Comparison of ENCODE assay signal across 8 cellular contexts in the genomic region with DNA sequence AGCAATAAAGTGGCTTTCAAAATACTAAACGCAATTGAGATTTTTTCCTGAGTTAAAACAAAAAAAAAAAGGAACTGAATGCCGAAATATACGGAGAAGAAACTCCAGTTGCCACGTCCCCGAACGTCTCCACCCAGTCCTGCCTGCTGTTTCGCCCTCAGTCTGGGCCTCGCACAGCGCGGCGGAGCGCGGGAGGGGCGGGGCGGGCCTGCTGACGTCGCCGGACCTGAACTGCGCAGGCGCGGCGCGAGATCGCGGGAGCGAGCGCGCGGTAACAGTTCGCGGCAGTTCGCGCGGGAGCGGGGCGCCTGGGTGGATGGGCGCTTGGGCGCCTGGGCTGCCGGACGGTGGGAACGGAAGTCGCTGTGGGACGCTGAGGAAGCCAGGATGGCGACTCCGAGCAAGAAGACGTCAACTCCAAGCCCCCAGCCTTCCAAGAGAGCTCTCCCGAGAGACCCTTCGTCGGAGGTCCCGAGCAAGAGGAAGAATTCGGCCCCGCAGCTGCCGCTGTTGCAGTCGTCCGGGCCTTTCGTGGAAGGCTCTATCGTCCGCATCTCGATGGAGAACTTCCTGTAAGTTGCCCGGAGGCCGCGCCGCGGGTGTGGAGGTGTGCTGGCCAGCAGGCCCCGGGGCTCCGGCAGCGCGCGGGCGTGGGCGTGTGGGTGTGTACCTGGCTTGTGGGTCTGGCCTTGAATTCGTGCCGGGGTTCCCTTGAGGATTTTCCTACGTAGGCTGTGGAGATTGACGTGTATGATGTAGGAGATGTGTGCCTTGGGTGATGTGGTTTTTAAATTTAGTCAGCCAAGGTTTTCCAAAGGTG. TPM values are rescaled to one million over a fixed set of nuclear protein-coding genes. Genes with fewer than 3 reads are reported as not detected.
A peak's percentile ranks its signal among the peaks of the same experiment; 100 is the strongest.
DNase-seq lines count a peak whose midpoint lies in the region; ATAC-seq and TF ChIP-seq lines count a peak whose summit lies in the region.

A gene (plus strand): TSS at position 287 of the 820 bp plus-strand sequence. CDS start 101 bp downstream, at position 388.

- peak within 1 kb of the TSS; percentile 85 for H3K4me3 Mint-ChIP-seq in dendritic cell treated with granulocyte-macrophage colony-stimulating factor and Interleukin-4, amounts not matched to agents 40 ng/mL and 50 ng/mL, for 4 days

- peaks cover 51% of the 10 kb centered on the region for H3K4me1 Mint-ChIP-seq in dendritic cell treated with granulocyte-macrophage colony-stimulating factor and Interleukin-4, amounts not matched to agents 40 ng/mL and 50 ng/mL, for 4 days (ENCODE audit: low read depth)

- peak within 1 kb of the TSS; percentile 66 to 67 for H3K4me3 ChIP-seq in left lung

- TF ChIP-seq CTCF in left lung (IDR thresholded peaks at IDR 0.05): no peak

- H3K36me3 ChIP-seq in left lung: peaks cover 0 to 10% of the 10 kb centered on the region in 2 donors

- H3K36me3 Mint-ChIP-seq in dendritic cell treated with granulocyte-macrophage colony-stimulating factor and Interleukin-4, amounts not matched to agents 40 ng/mL and 50 ng/mL, for 4 days (ENCODE audit: low read depth): peaks cover 33% of the 10 kb centered on the region

- H3K27ac ChIP-seq in left lung: peak within 1 kb of the TSS; percentile 94 to 95

- no peaks in the 10 kb centered on the region for H3K27me3 Mint-ChIP-seq in dendritic cell treated with granulocyte-macrophage colony-stimulating factor and Interleukin-4, amounts not matched to agents 40 ng/mL and 50 ng/mL, for 4 days

- no peaks in the 10 kb centered on the region for H3K9me3 ChIP-seq in left lung

- intact Hi-C loops in dendritic cell treated with granulocyte-macrophage colony-stimulating factor and Interleukin-4, amounts not matched to agents 40 ng/mL and 50 ng/mL, for 4 days (cut with micrococcal nuclease): loop anchor here (5.0 to 10.0 kb wide), 2 partner anchors 153 to 584 kb away; a partner anchor contains a TSS
- intact Hi-C loops in left lung (cut with DNase I): no loop called here

- peaks cover 26 to 62% of the 10 kb centered on the region in 2 donors for H3K4me1 ChIP-seq in left lung

- H3K9me3 Mint-ChIP-seq in dendritic cell treated with granulocyte-macrophage colony-stimulating factor and Interleukin-4, amounts not matched to agents 40 ng/mL and 50 ng/mL, for 4 days: no peaks in the 10 kb centered on the region

- DNase-seq in CD1c-positive myeloid dendritic cell (ENCODE audit: extremely low spot score) (peak; percentile 95), NCI-H774 (lab: John Stamatoyannopoulos, UW) (peak; percentile 88), left lung (peak; percentile 90 to 98)
- DNase-seq in activated CD4-positive, alpha-beta T cell treated with anti-CD3 and anti-CD28 coated beads, Interleukin-2, amount 50 U/mL, for 4 hours: peak; percentile 78 to 79
- peak; percentile 77 for DNase-seq in stimulated activated CD4-positive, alpha-beta T cell treated with anti-CD3 and anti-CD28 coated beads, Interleukin-2, amount 100 ng/mL, for 4 hours (ENCODE audit: low read depth)

- peak within 1 kb of the TSS; percentile 95 for H3K27ac Mint-ChIP-seq in dendritic cell treated with granulocyte-macrophage colony-stimulating factor and Interleukin-4, amounts not matched to agents 40 ng/mL and 50 ng/mL, for 4 days

- H3K27me3 ChIP-seq in left lung: no peaks in the 10 kb centered on the region

- ATAC-seq in GM19438 (IDR thresholded peaks at IDR 0.05; ENCODE audit: low read depth, unreplicated experiment) (peak; percentile 86), HG03571 (IDR thresholded peaks at IDR 0.05; ENCODE audit: unreplicated experiment) (peak; percentile 87), left lung (peak; percentile 91)

RNA-seq across cellular contexts. Expression of the gene that starts here (rescaled TPM):
- total RNA-seq in left lung: 10 to 100 TPM; 25.5 to 28.7 TPM

Comparison
In these comparisons a context has a peak if more than half of its experiments do, and no peak if none do; other contexts are left out.
1. Peak in every context shown above with its lines: DNase-seq, ATAC-seq, H3K4me3 ChIP-seq and H3K27ac ChIP-seq.